8 cellular contexts compared by ENCODE assay signal in the genomic region with DNA sequence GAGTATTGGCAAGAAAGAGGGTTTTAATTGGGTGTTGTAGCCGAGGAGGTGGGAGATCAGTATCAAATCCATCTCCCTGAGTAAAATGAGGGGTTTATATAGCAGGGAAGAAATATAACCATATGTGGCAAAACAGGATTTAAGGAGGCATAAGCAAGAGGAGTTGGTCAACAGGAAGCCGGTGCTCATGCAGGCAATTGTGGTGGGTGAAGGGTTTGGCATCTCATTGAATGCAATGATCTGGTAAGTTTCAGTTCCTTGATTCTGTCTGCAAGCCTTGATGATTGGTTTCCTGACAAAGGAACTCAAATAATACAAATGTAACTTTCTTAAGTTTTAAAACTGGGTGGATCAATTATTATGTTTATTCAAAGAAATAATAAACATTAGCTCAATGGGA.
A peak's percentile ranks its signal among the peaks of the same experiment; 100 is the strongest.
DNase-seq lines count a peak whose midpoint lies in the region; ATAC-seq and TF ChIP-seq lines count a peak whose summit lies in the region.

No MANE protein-coding gene starts in this region.

- H3K27ac ChIP-seq in spleen = peak overlapping the region in 4 of 8 donors; percentile 51 to 73 (median 66)

- peaks cover 0 to 5% (median 0%) of the 10 kb centered on the region in 8 donors for H3K9me3 ChIP-seq in spleen

- peak overlapping the region in 2 of 3 donors; percentile 83 to 89 for H3K27ac Mint-ChIP-seq in IgD-negative memory B cell

- ATAC-seq in GM19023 (IDR thresholded peaks at IDR 0.05; ENCODE audit: unreplicated experiment) = peak; percentile 70
- ATAC-seq in HG02623 (IDR thresholded peaks at IDR 0.05; ENCODE audit: unreplicated experiment) = peak; percentile 97

- peaks cover 0 to 3% (median 0%) of the 10 kb centered on the region in 3 donors for H3K9me3 Mint-ChIP-seq in IgD-negative memory B cell

- H3K27me3 Mint-ChIP-seq in IgD-negative memory B cell = no peaks in the 10 kb centered on the region

- no peak for TF ChIP-seq CTCF in spleen (IDR thresholded peaks at IDR 0.05 in 8 of 11, conservative IDR thresholded peaks at IDR 0.05 in 3 of 11)

- H3K4me3 Mint-ChIP-seq in IgD-negative memory B cell = peak overlapping the region in 3 of 4 donors; percentile 3 to 73 (median 5)

- no peaks in the 10 kb centered on the region for H3K36me3 Mint-ChIP-seq in IgD-negative memory B cell

- peaks cover 12 to 18% (median 16%) of the 10 kb centered on the region in 3 donors for H3K4me1 Mint-ChIP-seq in IgD-negative memory B cell

- 43 to 69% (median 50%) methylated on average over 2 of the region's 2 CpGs for WGBS in spleen, 5 donors

- no peaks in the 10 kb centered on the region for H3K36me3 ChIP-seq in spleen

- DNase-seq in pons (ENCODE audit: low spot score) (peak; percentile 39), NCI-H1694 treated with DMSO at 0.1 percent for 48 hours (lab: John Stamatoyannopoulos, UW) (no peak), islet precursor cell (no peak), spleen (no peak)
- no peak for DNase-seq in activated T-cell treated with anti-CD3 and anti-CD28 coated beads, Interleukin-2, amount 50 U/mL, for 1 hour

- no peaks in the 10 kb centered on the region for H3K27me3 ChIP-seq in spleen (replicated peaks in 1 of 7)

- no peak for TF ChIP-seq POLR2A in spleen (IDR thresholded peaks at IDR 0.05)

- peaks cover 0 to 15% (median 6%) of the 10 kb centered on the region in 6 donors for H3K4me1 ChIP-seq in spleen

- no peak overlapping the region for H3K4me3 ChIP-seq in spleen

- intact Hi-C loops in spleen (cut with DNase I; ENCODE audit: low total_unique reads) = no loop called here
